In genomic region chr11:70672991-70673670, GRCh38 we compare ENCODE assay signal across 27 cellular contexts.
"Had no signal": no experiment of that assay in that cellular context is flagged by ENCODE, and none has a peak within 500 bp of the region (broad histone marks: within the 10 kb centered on the region; RNA-seq: fewer than 3 reads in every experiment).

No MANE protein-coding gene starts in this region.

- DNase-seq: activated CD4-positive, alpha-beta T cell treated with anti-CD3 and anti-CD28 coated beads, Interleukin-2, amount 10 ng/mL, durations not matched to agents 24 days and 14 days; activated CD4-positive, alpha-beta T cell treated with anti-CD3 and anti-CD28 coated beads, Interleukin-2, amount 50 U/mL, for 4 hours; activated CD8-positive, alpha-beta T cell treated with anti-CD3 and anti-CD28 coated beads for 36 hours; activated effector memory CD4-positive, alpha-beta T cell treated with anti-CD3 and anti-CD28 coated beads, Interleukin-2, amount 50 U/mL, for 16 hours; activated naive CD4-positive, alpha-beta T cell treated with Interleukin-2 at 50 U/mL for 16 hours; activated naive CD8-positive, alpha-beta T cell treated with anti-CD3 and anti-CD28 coated beads, Interleukin-2, amount 10 ng/mL, durations not matched to agents 7 days and 5 days; activated T-cell treated with anti-CD3 and anti-CD28 coated beads, Interleukin-2, amount 50 U/mL, for 1 hour; activated T-cell treated with anti-CD3 and anti-CD28 coated beads, Interleukin-2, amount 50 U/mL, for 72 hours; MM.1S; NCI-H1092 treated with DMSO at 0.1 percent for 48 hours; NCI-H1417; NCI-H146; NCI-H187; NCI-H2029 treated with DMSO at 0.1 percent for 48 hours; NCI-H2107; NCI-H2171; NCI-H510A treated with DMSO at 0.1 percent for 48 hours; NCI-H526 treated with DMSO at 0.1 percent for 48 hours; NK-92 treated with Interleukin-12 subunit alpha and Interleukin-12 subunit beta, amount 100 ng/mL, for 24 hours; PC-9; SHP77; SK-N-SH had no signal

- H3K27ac ChIP-seq: ascending aorta, KMS-11, PC-9, RWPE1, SJSA1 had no signal

- H3K36me3 ChIP-seq: ascending aorta had no signal

- H3K9me2 ChIP-seq: SK-N-SH had no signal

- H3K4me1 ChIP-seq: ascending aorta, SJSA1 had no signal

- H3K9ac ChIP-seq: KMS-11, SK-N-SH had no signal

- H3K4me2 ChIP-seq: KMS-11, PC-9, SK-N-SH had no signal

- H3K4me3 ChIP-seq: ascending aorta, PC-9, SJSA1 had no signal

- H3K9me3 ChIP-seq: ascending aorta, SK-N-SH had no signal

- ATAC-seq: activated CD8-positive, alpha-beta T cell treated with anti-CD3 and anti-CD28 coated beads for 36 hours; activated T-cell treated with anti-CD3 and anti-CD28 coated beads, Interleukin-2, amount 50 U/mL, for 72 hours; activated T-helper 17 cell treated with anti-CD3 and anti-CD28 coated beads, Interleukin-2, amount 50 U/mL, for 72 hours had no signal

- H3K27me3 ChIP-seq: ascending aorta, SJSA1 had no signal

- H2AFZ ChIP-seq: PC-9 had no signal
